In genomic region chr14:65034021-65034420, GRCh38 we compare ENCODE assay signal across 25 cellular contexts.
"Had no signal": no experiment of that assay in that cellular context is flagged by ENCODE, and none has a peak within 500 bp of the region (broad histone marks: within the 10 kb centered on the region; RNA-seq: fewer than 3 reads in every experiment).

No MANE protein-coding gene starts in this region.

- ATAC-seq: HepG2, Panc1, PC-3, T-cell had no signal

- H3K27me3 Mint-ChIP-seq: T-cell had no signal

- H3K9me3 Mint-ChIP-seq: T-cell had no signal

- FAIRE-seq: HepG2 had no signal

- H3K4me3 Mint-ChIP-seq: T-cell had no signal

- H3K27ac Mint-ChIP-seq: T-cell had no signal

- DNase-seq: IMR-90, Karpas-422, KG1, MV-4-11, NCI-H1048, NCI-H1105, NCI-H1417, NCI-H1436 treated with DMSO at 0.1 percent for 48 hours, NCI-H1694, NCI-H187 treated with DMSO at 0.1 percent for 48 hours, NCI-H2029 treated with DMSO at 0.1 percent for 48 hours, NCI-H226, NCI-H446, NCI-H510A, NCI-H524 treated with DMSO at 0.1 percent for 48 hours, NCI-H69, NCI-H774, PC-3, SHP77, SK-N-SH, SW 1271, T-cell had no signal

- H3K27ac ChIP-seq: RWPE1 had no signal

- H3K9me3 ChIP-seq: SK-N-SH had no signal
